ENCODE assay signal across 13 cellular contexts in the genomic region with DNA sequence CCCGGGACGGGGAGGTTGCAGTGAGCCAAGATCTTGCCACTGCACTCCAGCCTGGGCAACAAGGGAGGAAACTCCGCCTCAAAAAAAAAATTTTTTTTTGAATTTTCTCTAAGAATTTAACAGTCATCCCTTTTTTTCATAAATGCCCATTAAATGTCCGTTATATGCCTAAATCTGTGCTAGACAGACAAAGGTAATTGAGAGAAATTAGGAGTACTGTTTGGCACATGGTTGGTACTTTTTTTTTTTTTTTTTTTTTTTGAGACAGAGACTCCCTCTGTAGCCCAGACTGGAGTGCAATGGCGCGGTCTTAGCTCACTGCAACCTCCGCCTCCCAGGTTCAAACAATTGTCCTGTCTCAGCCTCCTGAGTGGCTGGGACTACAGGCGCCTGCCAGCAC. TPM values are rescaled to one million over a fixed set of nuclear protein-coding genes. Genes with fewer than 3 reads are reported as not detected.
DNase-seq lines count a peak whose midpoint lies in the region; ATAC-seq, FAIRE-seq and TF ChIP-seq lines count a peak whose summit lies in the region.
"Had no signal": no experiment of that assay in that cellular context is flagged by ENCODE, and none has a peak within 500 bp of the region (broad histone marks: within the 10 kb centered on the region; RNA-seq: fewer than 3 reads in every experiment).

No MANE protein-coding gene starts in this region.

- no peak for TF ChIP-seq RAD21 in A549 (conservative IDR thresholded peaks at IDR 0.05 in 1 of 2, IDR thresholded peaks at IDR 0.05 in 1 of 2)

- POLR2A ChIA-PET in A549 (lab: Yijun Ruan, JAX), result interaction anchor here (1.2 kb wide), 1 partner anchor 185 kb away, joined by 3 read pairs; a partner anchor contains a TSS

- H3K27me3 ChIP-seq in iPS-15b (ENCODE audit: control insufficient read depth, insufficient read depth, low read length), result no peaks in the 10 kb centered on the region

- ATAC-seq in A549 (no peak), mucosa of descending colon (no peak)

- intact Hi-C loops in mucosa of descending colon (cut with DNase I, micrococcal nuclease), result no loop called here

- TF ChIP-seq EP300 in A549 (IDR thresholded peaks at IDR 0.05), result no peak

- no peak overlapping the region for H3K4me3 ChIP-seq in A549
- peak overlapping the region; percentile 98; the same call in 1 of the 2 replicates for H3K4me3 ChIP-seq in WI38 (ENCODE audit: low read depth, low read length)
- H3K4me3 ChIP-seq in iPS-15b (ENCODE audit: low read depth, low read length), result peak overlapping the region; percentile 98
- H3K4me3 ChIP-seq in mucosa of descending colon, result no peak overlapping the region

- H3K4me2 ChIP-seq in A549, result peak overlapping the region; percentile 74

- TF ChIP-seq CTCF in A549 (IDR thresholded peaks at IDR 0.05) (no peak), WI38 (IDR thresholded peaks at IDR 0.05; ENCODE audit: low read depth, low read length) (no peak), mucosa of descending colon (IDR thresholded peaks at IDR 0.05) (no peak)

- H3K4me1 ChIP-seq in A549 (peaks cover 16% of the 10 kb centered on the region; the same call in 2 of the 3 replicates), ES-I3 (ENCODE audit: insufficient read depth, low read length) (no peaks in the 10 kb centered on the region; the same call in 1 of the 2 replicates), iPS-15b (ENCODE audit: control insufficient read depth, insufficient read depth, low read length) (peaks cover 5% of the 10 kb centered on the region), mucosa of descending colon (ENCODE audit: low read depth) (peaks cover 26% of the 10 kb centered on the region)

- no peaks in the 10 kb centered on the region for H3K9me3 ChIP-seq in A549
- H3K9me3 ChIP-seq in ES-I3 (ENCODE audit: control insufficient read depth, insufficient read depth, low read length), result no peaks in the 10 kb centered on the region
- no peaks in the 10 kb centered on the region for H3K9me3 ChIP-seq in iPS-15b (ENCODE audit: control insufficient read depth, insufficient read depth, low read length)
- H3K9me3 ChIP-seq in mucosa of descending colon, result no peaks in the 10 kb centered on the region

- DNase-seq in A549 (ENCODE audit: low read depth in 1 of 2, low spot score in 1 of 2), result no peak
- no peak for DNase-seq in mucosa of descending colon
- DNase-seq in COLO668 (lab: John Stamatoyannopoulos, UW; ENCODE audit: unreplicated experiment), result no peak
- DNase-seq in stimulated activated CD4-positive, alpha-beta T cell treated with anti-CD3 and anti-CD28 coated beads, Interleukin-2, amount 100 ng/mL, for 48 hours, result no peak
- no peak for DNase-seq in epidermal melanocyte (ENCODE audit: insufficient read length, low spot score)
- DNase-seq: activated CD4-positive, alpha-beta T cell treated with anti-CD3 and anti-CD28 coated beads for 1 hour; central memory CD4-positive, alpha-beta T cell; NCI-H1048; retina had no signal

- no peak for TF ChIP-seq POLR2A in A549 (IDR thresholded peaks at IDR 0.05; ENCODE audit: low read length)

- no peak for FAIRE-seq in A549 (lab: Jason Lieb, UNC)
- FAIRE-seq: D721Med had no signal

- H3K27ac ChIP-seq in A549, result peak overlapping the region in 1 of 2 experiments; percentile 97; a peak in 1 of 6 replicates

- H3K9ac ChIP-seq in ES-I3 (ENCODE audit: low read depth, low read length) (peak overlapping the region; percentile 99; the same call in 1 of the 2 replicates), iPS-15b (ENCODE audit: low read depth, low read length) (no peak overlapping the region)

- CTCF ChIA-PET in A549 (lab: Yijun Ruan, JAX), result no interaction called here

- H3K36me3 ChIP-seq in ES-I3 (ENCODE audit: insufficient read depth, low read length), result no peaks in the 10 kb centered on the region
- H3K36me3 ChIP-seq in iPS-15b (ENCODE audit: control insufficient read depth, insufficient read depth, low read length), result no peaks in the 10 kb centered on the region
- no peaks in the 10 kb centered on the region for H3K36me3 ChIP-seq in mucosa of descending colon (ENCODE audit: low read depth)

- WGBS in A549 (ENCODE audit: missing lambda C conversion rate), result 88% methylated on average over 8 of the region's 8 CpGs

TF ChIP-seq in A549, 52 proteins besides CTCF, POLR2A, EP300 and RAD21 (continues in another document):
- TF ChIP-seq SMC3 (IDR thresholded peaks at IDR 0.05) (no peak), GATA3 (IDR thresholded peaks at IDR 0.05; ENCODE audit: borderline replicate concordance) (no peak), JUN (IDR thresholded peaks at IDR 0.05) (no peak), HOXB5 (CRISPR knock-in tag; IDR thresholded peaks at IDR 0.05) (no peak), CBX8 (IDR thresholded peaks at IDR 0.05) (no peak), CBX2 (IDR thresholded peaks at IDR 0.05; ENCODE audit: borderline replicate concordance, low read depth) (no peak), MAZ (IDR thresholded peaks at IDR 0.05; ENCODE audit: borderline replicate concordance, low read depth, low read length) (no peak), KDM5A (IDR thresholded peaks at IDR 0.05) (no peak), MYC (IDR thresholded peaks at IDR 0.05; ENCODE audit: borderline replicate concordance, low read length) (no peak), RFX5 (IDR thresholded peaks at IDR 0.05) (no peak), ZFP36 (IDR thresholded peaks at IDR 0.05; ENCODE audit: borderline replicate concordance, partially characterized antibody) (no peak), SREBF2 (IDR thresholded peaks at IDR 0.05) (no peak), ZC3H11A (IDR thresholded peaks at IDR 0.05) (no peak), FOSL2 (IDR thresholded peaks at IDR 0.05) (no peak), FOSL2 (CRISPR knock-in tag; IDR thresholded peaks at IDR 0.05) (no peak)
- TF ChIP-seq, protein P1, sequence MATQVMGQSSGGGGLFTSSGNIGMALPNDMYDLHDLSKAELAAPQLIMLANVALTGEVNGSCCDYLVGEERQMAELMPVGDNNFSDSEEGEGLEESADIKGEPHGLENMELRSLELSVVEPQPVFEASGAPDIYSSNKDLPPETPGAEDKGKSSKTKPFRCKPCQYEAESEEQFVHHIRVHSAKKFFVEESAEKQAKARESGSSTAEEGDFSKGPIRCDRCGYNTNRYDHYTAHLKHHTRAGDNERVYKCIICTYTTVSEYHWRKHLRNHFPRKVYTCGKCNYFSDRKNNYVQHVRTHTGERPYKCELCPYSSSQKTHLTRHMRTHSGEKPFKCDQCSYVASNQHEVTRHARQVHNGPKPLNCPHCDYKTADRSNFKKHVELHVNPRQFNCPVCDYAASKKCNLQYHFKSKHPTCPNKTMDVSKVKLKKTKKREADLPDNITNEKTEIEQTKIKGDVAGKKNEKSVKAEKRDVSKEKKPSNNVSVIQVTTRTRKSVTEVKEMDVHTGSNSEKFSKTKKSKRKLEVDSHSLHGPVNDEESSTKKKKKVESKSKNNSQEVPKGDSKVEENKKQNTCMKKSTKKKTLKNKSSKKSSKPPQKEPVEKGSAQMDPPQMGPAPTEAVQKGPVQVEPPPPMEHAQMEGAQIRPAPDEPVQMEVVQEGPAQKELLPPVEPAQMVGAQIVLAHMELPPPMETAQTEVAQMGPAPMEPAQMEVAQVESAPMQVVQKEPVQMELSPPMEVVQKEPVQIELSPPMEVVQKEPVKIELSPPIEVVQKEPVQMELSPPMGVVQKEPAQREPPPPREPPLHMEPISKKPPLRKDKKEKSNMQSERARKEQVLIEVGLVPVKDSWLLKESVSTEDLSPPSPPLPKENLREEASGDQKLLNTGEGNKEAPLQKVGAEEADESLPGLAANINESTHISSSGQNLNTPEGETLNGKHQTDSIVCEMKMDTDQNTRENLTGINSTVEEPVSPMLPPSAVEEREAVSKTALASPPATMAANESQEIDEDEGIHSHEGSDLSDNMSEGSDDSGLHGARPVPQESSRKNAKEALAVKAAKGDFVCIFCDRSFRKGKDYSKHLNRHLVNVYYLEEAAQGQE (IDR thresholded peaks at IDR 0.05), result no peak
- TF ChIP-seq, protein P2, sequence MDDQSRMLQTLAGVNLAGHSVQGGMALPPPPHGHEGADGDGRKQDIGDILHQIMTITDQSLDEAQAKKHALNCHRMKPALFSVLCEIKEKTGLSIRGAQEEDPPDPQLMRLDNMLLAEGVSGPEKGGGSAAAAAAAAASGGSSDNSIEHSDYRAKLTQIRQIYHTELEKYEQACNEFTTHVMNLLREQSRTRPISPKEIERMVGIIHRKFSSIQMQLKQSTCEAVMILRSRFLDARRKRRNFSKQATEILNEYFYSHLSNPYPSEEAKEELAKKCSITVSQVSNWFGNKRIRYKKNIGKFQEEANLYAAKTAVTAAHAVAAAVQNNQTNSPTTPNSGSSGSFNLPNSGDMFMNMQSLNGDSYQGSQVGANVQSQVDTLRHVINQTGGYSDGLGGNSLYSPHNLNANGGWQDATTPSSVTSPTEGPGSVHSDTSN (IDR thresholded peaks at IDR 0.05), result no peak

RNA-seq across cellular contexts. Expression of a gene that starts 1.7 kb away (rescaled TPM):
- polyA plus RNA-seq in A549 (2011; rRNA removed), result 89.5 and 99.3 TPM in 2 replicates
- polyA plus RNA-seq in A549 (2012; cell fraction: cytosol; rRNA removed), result 111 and 136 TPM in 2 replicates
- polyA plus RNA-seq in A549 (2012; cell fraction: nucleus; rRNA removed), result 82.7 and 92.9 TPM in 2 replicates
- 86.6 to 92.4 TPM (median 91.0 TPM) in 3 replicates for polyA plus RNA-seq in A549 (2017; fragmentation: RNase III; extraction: RNeasy Plus Mini Kit Qiagen cat#74134 plus additional on column Dnase treatment)
- polyA minus RNA-seq in A549 (2011; rRNA and poly(A)+ RNA removed), result 21.9 and 27.9 TPM in 2 replicates
- 10 to 100 TPM; 51.9 to 72.4 (median 57.9) TPM for total RNA-seq in mucosa of descending colon

RNA-seq across cellular contexts. Expression of a gene that starts 4.9 kb away (rescaled TPM):
- polyA plus RNA-seq in A549 (2011; rRNA removed), result 40.3 and 49.5 TPM in 2 replicates
- 8.1 and 9.3 TPM in 2 replicates for polyA plus RNA-seq in A549 (2012; cell fraction: cytosol; rRNA removed)
- 6.4 and 12.1 TPM in 2 replicates for polyA plus RNA-seq in A549 (2012; cell fraction: nucleus; rRNA removed)
- polyA plus RNA-seq in A549 (2017; fragmentation: RNase III; extraction: RNeasy Plus Mini Kit Qiagen cat#74134 plus additional on column Dnase treatment), result 19.2 to 21.3 TPM (median 20.0 TPM) in 3 replicates
- 70.4 and 76.7 TPM in 2 replicates for polyA minus RNA-seq in A549 (2011; rRNA and poly(A)+ RNA removed)
- 10 to 100 TPM; 25.8 to 27.9 (median 26.0) TPM for total RNA-seq in mucosa of descending colon

RNA-seq across cellular contexts. Expression of a gene that starts 33.3 kb away (rescaled TPM):
- polyA plus RNA-seq in A549 (2011; rRNA removed) (18.5 and 19.8 TPM in 2 replicates), A549 (2017; fragmentation: RNase III; extraction: RNeasy Plus Mini Kit Qiagen cat#74134 plus additional on column Dnase treatment) (6.1 to 6.6 TPM (median 6.2 TPM) in 3 replicates)
- polyA plus RNA-seq in A549 (2012; cell fraction: cytosol; rRNA removed), result 4.0 and 4.7 TPM in 2 replicates
- 2.9 and 3.9 TPM in 2 replicates for polyA plus RNA-seq in A549 (2012; cell fraction: nucleus; rRNA removed)
- 27.2 and 28.4 TPM in 2 replicates for polyA minus RNA-seq in A549 (2011; rRNA and poly(A)+ RNA removed)
- total RNA-seq in mucosa of descending colon, result 10 to 100 TPM; 23.2 to 39.0 (median 23.3) TPM

Comparison
In these comparisons a context has a peak if more than half of its experiments do, and no peak if none do; other contexts are left out.
1. H3K4me3 ChIP-seq: peak in WI38 (single experiment) and iPS-15b (single experiment); none in A549 (single experiment) and mucosa of descending colon (single experiment).